16 cellular contexts compared by ENCODE assay signal in genomic region chr1:79899914-79900313, GRCh38.
A peak's percentile ranks its signal among the peaks of the same experiment; 100 is the strongest.
DNase-seq lines count a peak whose midpoint lies in the region; ATAC-seq and TF ChIP-seq lines count a peak whose summit lies in the region.
"Had no signal": no experiment of that assay in that cellular context is flagged by ENCODE, and none has a peak within 500 bp of the region (broad histone marks: within the 10 kb centered on the region; RNA-seq: fewer than 3 reads in every experiment).

No MANE protein-coding gene starts in this region.

- peaks cover 11% of the 10 kb centered on the region for H3K4me1 ChIP-seq in fibroblast of lung (ENCODE audit: control insufficient read depth, extremely low read depth, insufficient read depth, low read length)
- H3K4me1 ChIP-seq: esophagus squamous epithelium had no signal

- no peaks in the 10 kb centered on the region for H3K36me3 ChIP-seq in fibroblast of lung (ENCODE audit: control insufficient read depth, insufficient read depth, low read length)
- H3K36me3 ChIP-seq: esophagus squamous epithelium had no signal

- no peaks in the 10 kb centered on the region for H4K20me1 ChIP-seq in fibroblast of lung (ENCODE audit: control insufficient read depth, extremely low read depth, insufficient read depth, low read length)

- no peak overlapping the region for H3K9ac ChIP-seq in fibroblast of lung (ENCODE audit: insufficient read depth, low read length)

- TF ChIP-seq CTCF in RWPE1 (conservative IDR thresholded peaks at IDR 0.05; ENCODE audit: low read depth) (no peak), fibroblast of lung (conservative IDR thresholded peaks at IDR 0.05 in 1 of 2, IDR thresholded peaks at IDR 0.05 in 1 of 2; ENCODE audit: low read depth in 1 of 2, low read length in 2 of 2) (no peak)

- CTCF ChIA-PET in RWPE1 (lab: Yijun Ruan, JAX): no interaction called here

- POLR2A ChIA-PET in RWPE1 (lab: Yijun Ruan, JAX; ENCODE audit: low non-redundant PET): no interaction called here

- no peak for ATAC-seq in GM21619 (IDR thresholded peaks at IDR 0.05; ENCODE audit: unreplicated experiment)
- ATAC-seq: naive thymus-derived CD8-positive, alpha-beta T cell had no signal

- H3K27ac ChIP-seq in RWPE1: no peak overlapping the region
- H3K27ac ChIP-seq in fibroblast of lung (ENCODE audit: insufficient read depth, low read length): peak overlapping the region; percentile 73
- H3K27ac ChIP-seq: esophagus squamous epithelium had no signal

- H2AFZ ChIP-seq in fibroblast of lung (ENCODE audit: low read length): peak overlapping the region; percentile 57

- H3K79me2 ChIP-seq in fibroblast of lung (ENCODE audit: control insufficient read depth, insufficient read depth, low read length): no peaks in the 10 kb centered on the region

- H3K27me3 ChIP-seq in fibroblast of lung (ENCODE audit: control insufficient read depth, insufficient read depth, low read length): no peaks in the 10 kb centered on the region
- H3K27me3 ChIP-seq: esophagus squamous epithelium had no signal

- DNase-seq in GM03348 (ENCODE audit: low spot score) (peak; percentile 72), RWPE1 (ENCODE audit: low spot score) (peak; percentile 1), fibroblast of lung (ENCODE audit: low read depth in 2 of 2) (peak; percentile 95 to 99), pulmonary artery endothelial cell (ENCODE audit: low read depth, low spot score) (peak; percentile 30), GF-D8 (lab: John Stamatoyannopoulos, UW) (no peak), mucosa of gallbladder (ENCODE audit: low spot score) (no peak), DMS53 treated with DMSO at 0.1 percent for 48 hours (lab: John Stamatoyannopoulos, UW; ENCODE audit: unreplicated experiment) (no peak)
- DNase-seq: activated CD4-positive, alpha-beta memory T cell treated with anti-CD3 and anti-CD28 coated beads for 36 hours; CD8-positive, alpha-beta memory T cell; cerebellar nuclear complex; esophagus squamous epithelium; immature natural killer cell; naive thymus-derived CD8-positive, alpha-beta T cell; NCI-H2227 treated with DMSO at 0.1 percent for 48 hours; T-helper 2 cell had no signal

- no peaks in the 10 kb centered on the region for H3K9me3 ChIP-seq in fibroblast of lung (ENCODE audit: control insufficient read depth, insufficient read depth, low read depth, low read length)
- H3K9me3 ChIP-seq: esophagus squamous epithelium had no signal

- no peak overlapping the region for H3K4me3 ChIP-seq in fibroblast of lung (replicated peaks in 1 of 4; ENCODE audit: control extremely low read depth in 1 of 4, insufficient read depth in 1 of 4, low read depth in 3 of 4, low read length in 4 of 4)
- H3K4me3 ChIP-seq: esophagus squamous epithelium had no signal

- H3K4me2 ChIP-seq in fibroblast of lung (ENCODE audit: extremely low read depth, insufficient read depth, low read length): peak overlapping the region; percentile 41

Comparison
In these comparisons a context has a peak if more than half of its experiments do, and no peak if none do; other contexts are left out.
1. DNase-seq: peak in GM03348 (single experiment), RWPE1 (single experiment), fibroblast of lung (2 of 2) and pulmonary artery endothelial cell (single experiment); none in GF-D8 (single experiment), mucosa of gallbladder (single experiment) and DMS53 treated with DMSO at 0.1 percent for 48 hours (single experiment).